In the genomic region with DNA sequence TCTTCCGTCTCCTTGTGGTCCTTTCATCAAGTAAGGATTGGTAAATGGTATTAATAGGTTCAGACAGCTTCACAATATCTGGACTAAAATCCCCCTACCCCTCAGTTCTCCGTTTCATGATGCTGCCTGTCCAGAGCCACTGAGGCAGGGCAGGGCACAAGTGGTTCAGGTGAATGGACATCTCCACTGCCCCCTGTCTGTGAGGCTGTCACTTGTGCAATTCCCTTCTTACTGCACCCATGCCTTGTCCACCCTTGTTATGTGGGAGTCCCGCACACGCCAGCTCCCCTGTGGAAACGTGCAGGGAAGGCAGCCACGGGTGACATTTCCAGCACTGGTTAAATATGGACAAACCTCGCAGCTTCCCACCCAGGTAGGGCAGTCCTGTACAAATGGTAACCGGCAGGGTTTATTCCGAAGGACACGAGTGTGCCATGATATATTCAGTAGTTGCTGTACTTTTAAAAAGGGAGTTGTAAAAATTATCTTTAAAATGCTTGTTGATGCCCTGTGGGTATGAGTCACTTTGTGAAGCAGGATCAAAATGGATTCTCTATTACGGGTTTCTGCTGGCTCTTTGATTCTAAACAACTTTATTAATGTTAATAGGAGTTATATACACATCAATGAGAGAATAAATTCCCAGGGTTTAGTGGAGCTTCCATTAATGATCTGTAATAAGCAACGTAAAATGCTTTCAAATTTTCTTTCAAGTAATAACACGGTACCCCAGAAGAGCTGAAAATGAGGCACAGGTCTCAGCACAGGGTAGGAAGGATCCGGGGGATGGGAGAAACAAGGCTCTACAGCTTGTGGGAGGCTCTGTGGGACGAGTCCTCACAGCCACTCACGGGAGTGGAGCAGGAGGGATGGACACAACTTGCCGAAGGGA, we compare ENCODE assay signal across 1 cellular context.
TF ChIP-seq lines count a peak whose summit lies in the region.

No MANE protein-coding gene starts in this region.

TF ChIP-seq in HCT116, 20 proteins besides CTCF, POLR2A, EP300 and RAD21 (continued from another document):
- TF ChIP-seq, protein P1, sequence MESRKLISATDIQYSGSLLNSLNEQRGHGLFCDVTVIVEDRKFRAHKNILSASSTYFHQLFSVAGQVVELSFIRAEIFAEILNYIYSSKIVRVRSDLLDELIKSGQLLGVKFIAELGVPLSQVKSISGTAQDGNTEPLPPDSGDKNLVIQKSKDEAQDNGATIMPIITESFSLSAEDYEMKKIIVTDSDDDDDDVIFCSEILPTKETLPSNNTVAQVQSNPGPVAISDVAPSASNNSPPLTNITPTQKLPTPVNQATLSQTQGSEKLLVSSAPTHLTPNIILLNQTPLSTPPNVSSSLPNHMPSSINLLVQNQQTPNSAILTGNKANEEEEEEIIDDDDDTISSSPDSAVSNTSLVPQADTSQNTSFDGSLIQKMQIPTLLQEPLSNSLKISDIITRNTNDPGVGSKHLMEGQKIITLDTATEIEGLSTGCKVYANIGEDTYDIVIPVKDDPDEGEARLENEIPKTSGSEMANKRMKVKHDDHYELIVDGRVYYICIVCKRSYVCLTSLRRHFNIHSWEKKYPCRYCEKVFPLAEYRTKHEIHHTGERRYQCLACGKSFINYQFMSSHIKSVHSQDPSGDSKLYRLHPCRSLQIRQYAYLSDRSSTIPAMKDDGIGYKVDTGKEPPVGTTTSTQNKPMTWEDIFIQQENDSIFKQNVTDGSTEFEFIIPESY (IDR thresholded peaks at IDR 0.05; ENCODE audit: extremely low read depth, insufficient replicate concordance, low read length): no peak
- no peak for TF ChIP-seq EZH2 (IDR thresholded peaks at IDR 0.05)
- no peak for TF ChIP-seq ELF1 (IDR thresholded peaks at IDR 0.05; ENCODE audit: borderline replicate concordance, low read depth)
- TF ChIP-seq ZNF274 (IDR thresholded peaks at IDR 0.05; ENCODE audit: low read depth, low read length): no peak
- TF ChIP-seq JUND (IDR thresholded peaks at IDR 0.05): no peak
- no peak for TF ChIP-seq EGR1 (IDR thresholded peaks at IDR 0.05; ENCODE audit: low read depth)
- TF ChIP-seq EZH2phosphoT487 (IDR thresholded peaks at IDR 0.05; ENCODE audit: borderline replicate concordance): no peak
- TF ChIP-seq SRF (IDR thresholded peaks at IDR 0.05; ENCODE audit: low read depth): no peak
- TF ChIP-seq CBX3 (IDR thresholded peaks at IDR 0.05; ENCODE audit: low read depth): no peak
- TF ChIP-seq SIN3A (IDR thresholded peaks at IDR 0.05; ENCODE audit: low read depth): no peak
TF ChIP-seq in HCT116: peak in this region for 0.
